Comparison of ENCODE assay signal across 18 cellular contexts in genomic region chr16:52634101-52634500, GRCh38.
"Had no signal": no experiment of that assay in that cellular context is flagged by ENCODE, and none has a peak within 500 bp of the region (broad histone marks: within the 10 kb centered on the region; RNA-seq: fewer than 3 reads in every experiment).

No MANE protein-coding gene starts in this region.

- H3K9me3 ChIP-seq: colonic mucosa, pancreas, vagina had no signal

- DNase-seq: activated CD4-positive, alpha-beta T cell treated with anti-CD3 and anti-CD28 coated beads for 1 hour; activated CD4-positive, alpha-beta T cell treated with anti-CD3 and anti-CD28 coated beads, Interleukin-2, amount 50 U/mL, for 4 hours; activated effector memory CD4-positive, alpha-beta T cell treated with anti-CD3 and anti-CD28 coated beads, Interleukin-2, amount 50 U/mL, for 16 hours; activated naive CD4-positive, alpha-beta T cell treated with anti-CD3 and anti-CD28 coated beads, Interleukin-2, amount 50 U/mL, for 16 hours; activated T-cell treated with anti-CD3 and anti-CD28 coated beads, Interleukin-2, amount 50 U/mL, for 72 hours; aorta; colonic mucosa; erythroblast; hypothalamus; islet precursor cell; mammary epithelial cell; pancreas; stimulated activated CD4-positive, alpha-beta T cell treated with anti-CD3 and anti-CD28 coated beads, Interleukin-4, amount 100 ng/mL, for 24 hours; stomach; WERI-Rb-1 had no signal

- H3K36me3 ChIP-seq: colonic mucosa, pancreas, stomach, vagina, WERI-Rb-1 had no signal

- H3K4me3 ChIP-seq: colonic mucosa, pancreas, stomach, vagina had no signal

- H3K27me3 ChIP-seq: colonic mucosa, pancreas, stomach, vagina had no signal

- ATAC-seq: activated T-cell treated with anti-CD3 and anti-CD28 coated beads, Interleukin-2, amount 50 U/mL, for 72 hours; pancreas; sciatic nerve; stimulated activated effector memory CD8-positive, alpha-beta T cell treated with anti-CD3 and anti-CD28 coated beads, Interleukin-12 subunit alpha, Interleukin-12 subunit beta, amount 100 ng/mL, for 72 hours had no signal

- H3K27ac ChIP-seq: colonic mucosa, pancreas, stomach, vagina, WERI-Rb-1 had no signal
